Comparison of ENCODE assay signal across 14 cellular contexts in genomic region chr4:89661490-89661889, GRCh38.
DNase-seq lines count a peak whose midpoint lies in the region; ATAC-seq and TF ChIP-seq lines count a peak whose summit lies in the region.
"Had no signal": no experiment of that assay in that cellular context is flagged by ENCODE, and none has a peak within 500 bp of the region (broad histone marks: within the 10 kb centered on the region; RNA-seq: fewer than 3 reads in every experiment).

No MANE protein-coding gene starts in this region.

- peak; percentile 47 for DNase-seq in AG10803 (ENCODE audit: low read depth)
- DNase-seq in astrocyte of the hippocampus (ENCODE audit: low read depth, low spot score), result peak; percentile 77
- peak; percentile 72 for DNase-seq in islet precursor cell
- DNase-seq in immature natural killer cell, result no peak
- DNase-seq in colonic mucosa, result no peak
- DNase-seq: central memory CD4-positive, alpha-beta T cell; NCI-H2081 treated with DMSO at 0.1 percent for 48 hours; Peyer's patch had no signal

- no peak overlapping the region for H3K4me3 Mint-ChIP-seq in immature natural killer cell
- H3K4me3 Mint-ChIP-seq: IgD-negative memory B cell, mesothelial cell of epicardium had no signal

- no peak for TF ChIP-seq CTCF in AG10803 (conservative IDR thresholded peaks at IDR 0.05; ENCODE audit: low read length)
- no peak for TF ChIP-seq CTCF in colonic mucosa (IDR thresholded peaks at IDR 0.05)

- no peaks in the 10 kb centered on the region for H3K27me3 ChIP-seq in colonic mucosa
- H3K27me3 ChIP-seq: Peyer's patch, suprapubic skin had no signal

- TF ChIP-seq EP300 in Ishikawa (IDR thresholded peaks at IDR 0.05; ENCODE audit: borderline replicate concordance), result no peak

- H3K9me3 ChIP-seq in colonic mucosa, result no peaks in the 10 kb centered on the region
- H3K9me3 ChIP-seq: Peyer's patch, suprapubic skin had no signal

- TF ChIP-seq RAD21 in Ishikawa (IDR thresholded peaks at IDR 0.05; ENCODE audit: low read depth), result no peak

- H3K27ac Mint-ChIP-seq in immature natural killer cell, result no peak overlapping the region
- H3K27ac Mint-ChIP-seq: IgD-negative memory B cell had no signal

- H3K27ac ChIP-seq in colonic mucosa, result no peak overlapping the region
- H3K27ac ChIP-seq: Peyer's patch, suprapubic skin had no signal

- H3K4me1 ChIP-seq in colonic mucosa, result no peaks in the 10 kb centered on the region
- H3K4me1 ChIP-seq: Peyer's patch, suprapubic skin had no signal

- no peak overlapping the region for H3K9ac ChIP-seq in colonic mucosa (ENCODE audit: low read depth in 2 of 2, low read length in 2 of 2)

- no peaks in the 10 kb centered on the region for H3K9me3 Mint-ChIP-seq in immature natural killer cell
- H3K9me3 Mint-ChIP-seq: IgD-negative memory B cell, mesothelial cell of epicardium had no signal

- ATAC-seq in HG02852 (IDR thresholded peaks at IDR 0.05; ENCODE audit: unreplicated experiment) (no peak), HG03196 (IDR thresholded peaks at IDR 0.05; ENCODE audit: unreplicated experiment) (no peak)

- H3K36me3 Mint-ChIP-seq in immature natural killer cell, result no peaks in the 10 kb centered on the region
- H3K36me3 Mint-ChIP-seq: IgD-negative memory B cell, mesothelial cell of epicardium had no signal

- intact Hi-C loops in colonic mucosa (cut with DNase I), result no loop called here

- H3K27me3 Mint-ChIP-seq in immature natural killer cell (ENCODE audit: low read depth in 3 of 3), result no peaks in the 10 kb centered on the region

- H3K4me3 ChIP-seq in AG10803 (ENCODE audit: low read length) (no peak overlapping the region), colonic mucosa (no peak overlapping the region)
- H3K4me3 ChIP-seq: Peyer's patch, suprapubic skin had no signal

- H3K36me3 ChIP-seq in colonic mucosa, result no peaks in the 10 kb centered on the region
- H3K36me3 ChIP-seq: Peyer's patch, suprapubic skin had no signal

- no peaks in the 10 kb centered on the region for H3K4me1 Mint-ChIP-seq in immature natural killer cell

TF ChIP-seq in Ishikawa, 13 proteins besides CTCF, POLR2A, EP300 and RAD21:
- TF ChIP-seq USF1 (IDR thresholded peaks at IDR 0.05) (no peak), FOXM1 (IDR thresholded peaks at IDR 0.05; ENCODE audit: borderline replicate concordance, low read depth) (no peak), TEAD4 (IDR thresholded peaks at IDR 0.05) (peak; percentile 79), CREB1 (IDR thresholded peaks at IDR 0.05; ENCODE audit: low read depth) (no peak)

Comparison
In these comparisons a context has a peak if more than half of its experiments do, and no peak if none do; other contexts are left out.
1. DNase-seq: peak in AG10803 (single experiment), astrocyte of the hippocampus (single experiment) and islet precursor cell (single experiment); none in immature natural killer cell (0 of 3) and colonic mucosa (single experiment).